20 cellular contexts compared by ENCODE assay signal in the genomic region with DNA sequence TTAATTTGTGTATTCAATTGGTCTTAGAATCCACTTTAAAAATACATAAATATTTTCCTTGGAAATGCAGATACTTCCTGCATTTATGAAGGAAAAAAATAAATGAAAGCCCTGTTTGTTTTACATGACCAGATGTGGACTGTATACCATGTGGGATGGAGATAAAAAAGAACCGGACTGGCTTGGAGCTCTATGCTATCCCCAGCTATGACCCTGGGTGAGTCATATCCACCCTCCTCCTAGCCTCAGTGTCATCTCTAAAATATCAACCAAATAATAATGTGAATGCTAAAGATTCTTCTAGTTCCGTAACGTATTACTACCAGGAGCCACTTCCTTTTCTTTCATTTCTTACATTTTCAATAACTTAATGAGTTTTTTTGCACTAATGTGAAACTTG. TPM values are rescaled to one million over a fixed set of nuclear protein-coding genes. Genes with fewer than 3 reads are reported as not detected.
A peak's percentile ranks its signal among the peaks of the same experiment; 100 is the strongest.
DNase-seq lines count a peak whose midpoint lies in the region; ATAC-seq and TF ChIP-seq lines count a peak whose summit lies in the region.
"Had no signal": no experiment of that assay in that cellular context is flagged by ENCODE, and none has a peak within 500 bp of the region (broad histone marks: within the 10 kb centered on the region; RNA-seq: fewer than 3 reads in every experiment).

No MANE protein-coding gene starts in this region.

- peak overlapping the region; percentile 29; the same call in 1 of the 2 replicates for H3K9ac ChIP-seq in iPS-20b (ENCODE audit: low read depth, low read length)

- H3K9me3 Mint-ChIP-seq in HFFc6, result no peaks in the 10 kb centered on the region

- H3K36me3 ChIP-seq in iPS-20b (ENCODE audit: insufficient read depth, low read depth, low read length) (no peaks in the 10 kb centered on the region), BE2C (no peaks in the 10 kb centered on the region)
- H3K36me3 ChIP-seq: transverse colon had no signal

- H3K27ac ChIP-seq in AG04450 (ENCODE audit: low read depth, low read length), result no peak overlapping the region
- peak overlapping the region; percentile 19 for H3K27ac ChIP-seq in iPS-20b (ENCODE audit: low read length)
- H3K27ac ChIP-seq: A549, psoas muscle, transverse colon had no signal

- TF ChIP-seq CTCF in AG04450 (IDR thresholded peaks at IDR 0.05; ENCODE audit: low read depth, low read length), result no peak
- TF ChIP-seq CTCF in HFFc6 (IDR thresholded peaks at IDR 0.05), result no peak
- TF ChIP-seq CTCF in cardiac fibroblast (IDR thresholded peaks at IDR 0.05; ENCODE audit: low read depth, low read length), result no peak
- no peak for TF ChIP-seq CTCF in BE2C (IDR thresholded peaks at IDR 0.05; ENCODE audit: low read depth, low read length)

- H3K27ac Mint-ChIP-seq in HFFc6, result peak overlapping the region; percentile 76
- H3K27ac Mint-ChIP-seq: CD4-positive, alpha-beta memory T cell; natural killer cell treated with Interleukin-12 subunit alpha and Interleukin-12 subunit beta and Interleukin-15 and Interleukin-18, amount 100 ng/mL, for 72 hours had no signal

- peak; percentile 24 for DNase-seq in AG04450 (ENCODE audit: low read depth, low spot score)
- peak; percentile 9 for DNase-seq in HFFc6
- DNase-seq in cardiac fibroblast (ENCODE audit: low read depth in 2 of 2), result peak; percentile 12 to 43
- DNase-seq in BE2C, result no peak
- DNase-seq in NCI-H1694 treated with DMSO at 0.1 percent for 48 hours (lab: John Stamatoyannopoulos, UW), result no peak
- no peak for DNase-seq in NK-92 (lab: John Stamatoyannopoulos, UW; ENCODE audit: unreplicated experiment)
- DNase-seq: activated CD4-positive, alpha-beta T cell treated with anti-CD3 and anti-CD28 coated beads for 48 hours; activated CD8-positive, alpha-beta memory T cell treated with anti-CD3 and anti-CD28 coated beads, Interleukin-2, amount 50 U/mL, for 4 hours; activated gamma-delta T cell; anterior cingulate cortex; CD4-positive, alpha-beta memory T cell; islet precursor cell; NCI-H748 treated with DMSO at 0.1 percent for 48 hours; psoas muscle; stimulated activated CD4-positive, alpha-beta T cell treated with anti-CD3 and anti-CD28 coated beads, Interleukin-12 subunit alpha, Interleukin-12 subunit beta, amount 100 ng/mL, for 4 hours; transverse colon had no signal

- POLR2A ChIA-PET in AG04450 (lab: Yijun Ruan, JAX), result no interaction called here

- peaks cover 45% of the 10 kb centered on the region for H3K4me1 Mint-ChIP-seq in HFFc6 (ENCODE audit: low read depth)
- H3K4me1 Mint-ChIP-seq: CD4-positive, alpha-beta memory T cell had no signal

- ATAC-seq in HG03521 (IDR thresholded peaks at IDR 0.05; ENCODE audit: unreplicated experiment), result no peak
- ATAC-seq: A549; natural killer cell treated with Interleukin-12 subunit alpha and Interleukin-12 subunit beta and Interleukin-15 and Interleukin-18, amount 100 ng/mL, for 72 hours; psoas muscle had no signal

- H3K27me3 ChIP-seq in AG04450 (ENCODE audit: control insufficient read depth, insufficient read depth, low read length) (no peaks in the 10 kb centered on the region), iPS-20b (ENCODE audit: insufficient read depth, low read length) (no peaks in the 10 kb centered on the region), BE2C (no peaks in the 10 kb centered on the region)
- H3K27me3 ChIP-seq: transverse colon had no signal

- CTCF ChIA-PET in AG04450 (lab: Charles Lee), result no interaction called here

- H3K9me3 ChIP-seq in AG04450 (ENCODE audit: control insufficient read depth, insufficient read depth, low read length), result no peaks in the 10 kb centered on the region
- H3K9me3 ChIP-seq in iPS-20b (ENCODE audit: insufficient read depth, low read depth, low read length), result no peaks in the 10 kb centered on the region
- H3K9me3 ChIP-seq in BE2C, result no peaks in the 10 kb centered on the region
- H3K9me3 ChIP-seq: A549, psoas muscle, transverse colon had no signal

- H3K36me3 Mint-ChIP-seq in HFFc6 (ENCODE audit: low read depth), result no peaks in the 10 kb centered on the region
- H3K36me3 Mint-ChIP-seq: CD4-positive, alpha-beta memory T cell; natural killer cell treated with Interleukin-12 subunit alpha and Interleukin-12 subunit beta and Interleukin-15 and Interleukin-18, amount 100 ng/mL, for 72 hours had no signal

- peak overlapping the region; percentile 60; the same call in 1 of the 2 replicates for H3K4me3 Mint-ChIP-seq in HFFc6
- H3K4me3 Mint-ChIP-seq: CD4-positive, alpha-beta memory T cell; natural killer cell treated with Interleukin-12 subunit alpha and Interleukin-12 subunit beta and Interleukin-15 and Interleukin-18, amount 100 ng/mL, for 72 hours had no signal

- H3K27me3 Mint-ChIP-seq in HFFc6 (ENCODE audit: insufficient read depth), result no peaks in the 10 kb centered on the region
- H3K27me3 Mint-ChIP-seq: CD4-positive, alpha-beta memory T cell; natural killer cell treated with Interleukin-12 subunit alpha and Interleukin-12 subunit beta and Interleukin-15 and Interleukin-18, amount 100 ng/mL, for 72 hours had no signal

- H3K4me3 ChIP-seq in AG04450 (ENCODE audit: low read depth, low read length) (no peak overlapping the region), cardiac fibroblast (replicated peaks in 1 of 2; ENCODE audit: low read depth in 2 of 2, low read length in 2 of 2) (no peak overlapping the region), iPS-20b (ENCODE audit: low read length) (peak overlapping the region; percentile 41; the same call in 1 of the 2 replicates), BE2C (ENCODE audit: low read depth, low read length) (no peak overlapping the region)
- H3K4me3 ChIP-seq: A549, psoas muscle, transverse colon had no signal

- peaks cover 39% of the 10 kb centered on the region; the same call in 1 of the 2 replicates for H3K4me1 ChIP-seq in iPS-20b (ENCODE audit: insufficient read depth, low read length)
- H3K4me1 ChIP-seq in BE2C, result no peaks in the 10 kb centered on the region
- H3K4me1 ChIP-seq: A549, psoas muscle, transverse colon had no signal

RNA-seq across cellular contexts. Expression of a gene that starts 44.5 kb away (rescaled TPM):
- 14.7 and 22.7 TPM in 2 replicates for polyA plus RNA-seq in AG04450 (2011; rRNA removed)
- 49.2 and 57.9 TPM in 2 replicates for polyA minus RNA-seq in AG04450 (2011; rRNA and poly(A)+ RNA removed)
- 10 to 100 TPM; 15.1 to 18.5 (median 16.7) TPM for total RNA-seq in HFFc6 (2021; fragmentation: NEBNext Ultra II Directional; extraction: Animal tissue kit (Norgen Biotek cat#: 25700))
- 13.2 TPM for polyA plus RNA-seq in BE2C (2012; ENCODE audit: insufficient read depth, insufficient read length, low read depth)
- total RNA-seq: CD4-positive, alpha-beta memory T cell; natural killer cell treated with Interleukin-12 subunit alpha and Interleukin-12 subunit beta and Interleukin-15 and Interleukin-18, amount 100 ng/mL, for 72 hours had no signal
- polyA plus RNA-seq: A549; CD4-positive, alpha-beta memory T cell had no signal

Comparison
In these comparisons a context has a peak if more than half of its experiments do, and no peak if none do; other contexts are left out.
1. DNase-seq: peak in AG04450 (single experiment), HFFc6 (single experiment) and cardiac fibroblast (2 of 2); none in BE2C (single experiment), NCI-H1694 treated with DMSO at 0.1 percent for 48 hours (single experiment) and NK-92 (single experiment).